ENCODE assay signal across 2 cellular contexts in genomic region chr1:39922139-39922757, GRCh38.
TF ChIP-seq lines count a peak whose summit lies in the region.

No MANE protein-coding gene starts in this region.

TF ChIP-seq in GM23338, 12 proteins besides CTCF, POLR2A, EP300 and RAD21:
- TF ChIP-seq ZNF462 (CRISPR knock-in tag; IDR thresholded peaks at IDR 0.05), result 0 out of 2 replicates have a peak, but pooled peaks have one; percentile 25
- no peak for TF ChIP-seq ZNF331 (CRISPR knock-in tag; IDR thresholded peaks at IDR 0.05; ENCODE audit: low read depth)
- TF ChIP-seq CREB1 (CRISPR knock-in tag; IDR thresholded peaks at IDR 0.05; ENCODE audit: low read depth), result peak; percentile 47
- TF ChIP-seq REST (IDR thresholded peaks at IDR 0.05; ENCODE audit: unreplicated experiment), result no peak
- TF ChIP-seq POLR2AphosphoS5 (IDR thresholded peaks at IDR 0.05; ENCODE audit: low read depth), result peak; percentile 37; the same call in 1 of the 2 replicates
- TF ChIP-seq ETS1 (IDR thresholded peaks at IDR 0.05), result peak; percentile 87; the same call in 1 of the 2 replicates
- no peak for TF ChIP-seq STAT1 (IDR thresholded peaks at IDR 0.05; ENCODE audit: unreplicated experiment)
- TF ChIP-seq EZH2 (IDR thresholded peaks at IDR 0.05; ENCODE audit: low read depth, unreplicated experiment), result no peak
- no peak for TF ChIP-seq EZH2phosphoT487 (IDR thresholded peaks at IDR 0.05; ENCODE audit: unreplicated experiment)
- TF ChIP-seq NANOG (IDR thresholded peaks at IDR 0.05; ENCODE audit: borderline replicate concordance), result no peak
- no peak for TF ChIP-seq JUNB (IDR thresholded peaks at IDR 0.05; ENCODE audit: unreplicated experiment)
- TF ChIP-seq ZNF114 (CRISPR knock-in tag; IDR thresholded peaks at IDR 0.05), result no peak

TF ChIP-seq in WTC11, 78 proteins besides CTCF, POLR2A, EP300 and RAD21 (continued from another document):
- TF ChIP-seq HMGXB4 (CRISPR knock-in tag; IDR thresholded peaks at IDR 0.05) (peak; percentile 72), TP53 (CRISPR knock-in tag; IDR thresholded peaks at IDR 0.05) (peak; percentile 83; the same call in 1 of the 2 replicates), SP1 (CRISPR knock-in tag; conservative IDR thresholded peaks at IDR 0.05) (peak; percentile 75; the same call in 1 of the 2 replicates), FOXK1 (CRISPR knock-in tag; IDR thresholded peaks at IDR 0.05) (peak; percentile 70; the same call in 1 of the 2 replicates), ZNF423 (CRISPR knock-in tag; IDR thresholded peaks at IDR 0.05) (peak; percentile 85), GABPB1 (CRISPR knock-in tag; IDR thresholded peaks at IDR 0.05) (no peak), FOXP4 (CRISPR knock-in tag; IDR thresholded peaks at IDR 0.05) (peak; percentile 84; the same call in 1 of the 2 replicates), FOXJ3 (CRISPR knock-in tag; IDR thresholded peaks at IDR 0.05; ENCODE audit: borderline replicate concordance) (no peak), E2F5 (CRISPR knock-in tag; IDR thresholded peaks at IDR 0.05) (peak; percentile 75; the same call in 1 of the 2 replicates), ZBTB21 (CRISPR knock-in tag; IDR thresholded peaks at IDR 0.05; ENCODE audit: borderline replicate concordance) (peak; percentile 90), TEAD1 (CRISPR knock-in tag; IDR thresholded peaks at IDR 0.05) (peak; percentile 92; the same call in 1 of the 2 replicates), ETV6 (CRISPR knock-in tag; IDR thresholded peaks at IDR 0.05) (peak; percentile 94), ZNF138 (CRISPR knock-in tag; conservative IDR thresholded peaks at IDR 0.05) (0 out of 2 replicates have a peak, but pooled peaks have one; percentile 43), FOXP1 (CRISPR knock-in tag; IDR thresholded peaks at IDR 0.05; ENCODE audit: borderline replicate concordance) (peak; percentile 67; the same call in 1 of the 2 replicates), ZNF396 (CRISPR knock-in tag; IDR thresholded peaks at IDR 0.05; ENCODE audit: borderline replicate concordance) (no peak), CREM (CRISPR knock-in tag; IDR thresholded peaks at IDR 0.05) (peak; percentile 77; the same call in 1 of the 2 replicates), ZNF281 (CRISPR knock-in tag; IDR thresholded peaks at IDR 0.05) (peak; percentile 95), RELA (CRISPR knock-in tag; IDR thresholded peaks at IDR 0.05; ENCODE audit: borderline replicate concordance) (0 out of 2 replicates have a peak, but pooled peaks have one; percentile 43), PRDM15 (CRISPR knock-in tag; IDR thresholded peaks at IDR 0.05) (no peak), MAX (CRISPR knock-in tag; IDR thresholded peaks at IDR 0.05) (peak; percentile 72)
TF ChIP-seq in WTC11: peak in this region for 19.
